Comparison of ENCODE assay signal across 9 cellular contexts in genomic region chr2:216113572-216113971, GRCh38. TPM values are rescaled to one million over a fixed set of nuclear protein-coding genes. Genes with fewer than 3 reads are reported as not detected.
A peak's percentile ranks its signal among the peaks of the same experiment; 100 is the strongest.
DNase-seq lines count a peak whose midpoint lies in the region; ATAC-seq and TF ChIP-seq lines count a peak whose summit lies in the region.
"Had no signal": no experiment of that assay in that cellular context is flagged by ENCODE, and none has a peak within 500 bp of the region (broad histone marks: within the 10 kb centered on the region; RNA-seq: fewer than 3 reads in every experiment).

No MANE protein-coding gene starts in this region.

- H3K4me1 ChIP-seq in HUES64 (ENCODE audit: insufficient read depth, low read length) = peaks cover 42% of the 10 kb centered on the region
- H3K4me1 ChIP-seq in spleen = peaks cover 45 to 91% (median 83%) of the 10 kb centered on the region in 6 donors

- intact Hi-C loops in spleen (cut with DNase I; ENCODE audit: low total_unique reads) = no loop called here

- WGBS in HUES64 = 95% methylated on average over 3 of the region's 3 CpGs
- 64 to 80% (median 70%) methylated on average over 3 of the region's 3 CpGs for WGBS in spleen, 5 donors

- H3K36me3 ChIP-seq in HUES64 (ENCODE audit: insufficient read depth, low read length) = peaks cover 80% of the 10 kb centered on the region
- peaks cover 0 to 75% (median 51%) of the 10 kb centered on the region in 6 donors for H3K36me3 ChIP-seq in spleen

- ATAC-seq in GM18861 (IDR thresholded peaks at IDR 0.05; ENCODE audit: unreplicated experiment) (peak; percentile 58), GM21723 (IDR thresholded peaks at IDR 0.05; ENCODE audit: unreplicated experiment) (peak; percentile 63)

- H3K27me3 ChIP-seq in HUES64 (ENCODE audit: insufficient read depth, low read length) (no peaks in the 10 kb centered on the region), spleen (replicated peaks in 1 of 7) (no peaks in the 10 kb centered on the region)

- peak overlapping the region; percentile 83; the same call in 1 of the 2 replicates for H3K27ac ChIP-seq in HUES64 (ENCODE audit: low read depth, low read length)
- peak overlapping the region in 4 of 8 donors; percentile 22 to 93 (median 87) for H3K27ac ChIP-seq in spleen

- TF ChIP-seq CTCF in spleen (IDR thresholded peaks at IDR 0.05 in 8 of 11, conservative IDR thresholded peaks at IDR 0.05 in 3 of 11) = no peak

- H3K4me3 ChIP-seq in HUES64 (ENCODE audit: low read length) (no peak overlapping the region), spleen (no peak overlapping the region)

- no peak for TF ChIP-seq POLR2A in spleen (IDR thresholded peaks at IDR 0.05)

- DNase-seq in myocyte (ENCODE audit: low read depth) (peak; percentile 95), anterior cingulate cortex (lab: John Stamatoyannopoulos, UW) (no peak), COR-L47 (lab: John Stamatoyannopoulos, UW) (no peak), KG1 (lab: John Stamatoyannopoulos, UW) (no peak), spleen (no peak)
- DNase-seq: NCI-H2081 treated with DMSO at 0.1 percent for 48 hours had no signal

- no peaks in the 10 kb centered on the region for H3K9me3 ChIP-seq in HUES64 (ENCODE audit: insufficient read depth, low read depth, low read length)
- H3K9me3 ChIP-seq in spleen = no peaks in the 10 kb centered on the region

- H3K9ac ChIP-seq in HUES64 (ENCODE audit: low read depth, low read length) = no peak overlapping the region

RNA-seq across cellular contexts. Expression of gene XRCC5, which starts 4.4 kb away (rescaled TPM):
- polyA plus RNA-seq in HUES64 (2013, experiment 1 of 2) = 433 TPM
- polyA plus RNA-seq in HUES64 (2013, experiment 2 of 2) = 418 TPM
- total RNA-seq in myocyte (278 and 290 TPM in 2 replicates), spleen (100 to 1,000 TPM; 146 to 252 (median 211) TPM)
- 111 TPM for polyA plus RNA-seq in myocyte (2012)
- 10 to 100 TPM; 63.5 to 81.8 (median 77.4) TPM for polyA plus RNA-seq in spleen

RNA-seq across cellular contexts. Expression of gene TMEM169, which starts 31.9 kb away (rescaled TPM):
- polyA plus RNA-seq in HUES64 (2013, experiment 1 of 2) = 5.4 TPM
- 7.2 TPM for polyA plus RNA-seq in HUES64 (2013, experiment 2 of 2)
- 13.8 and 19.4 TPM in 2 replicates for total RNA-seq in myocyte
- polyA plus RNA-seq in myocyte (2012) = 11.9 TPM
- 1 to 10 TPM in 3 of 7 donors, under 1 TPM in 4; 0.57 to 1.3 (median 0.94) TPM for total RNA-seq in spleen
- polyA plus RNA-seq in spleen = under 1 TPM; 0.19 to 0.35 (median 0.24) TPM

RNA-seq across cellular contexts. Expression of gene PECR, which starts 32.0 kb away (rescaled TPM):
- polyA plus RNA-seq in HUES64 (2013, experiment 1 of 2) = 10.4 TPM
- polyA plus RNA-seq in HUES64 (2013, experiment 2 of 2) = 11.2 TPM
- 12.3 and 13.7 TPM in 2 replicates for total RNA-seq in myocyte
- 11.1 TPM for polyA plus RNA-seq in myocyte (2012)
- 10 to 100 TPM in 5 of 7 donors, 1 to 10 TPM in 2; 6.9 to 16.9 (median 12.9) TPM for total RNA-seq in spleen
- polyA plus RNA-seq in spleen = 1 to 10 TPM; 5.0 to 6.2 (median 5.1) TPM
